22 cellular contexts compared by ENCODE assay signal in genomic region chrX:145623453-145623852, GRCh38.
"Had no signal": no experiment of that assay in that cellular context is flagged by ENCODE, and none has a peak within 500 bp of the region (broad histone marks: within the 10 kb centered on the region; RNA-seq: fewer than 3 reads in every experiment).

No MANE protein-coding gene starts in this region.

- H3K27me3 ChIP-seq: esophagus muscularis mucosa, foreskin keratinocyte, gastroesophageal sphincter, heart left ventricle, left lung had no signal

- H3K4me3 ChIP-seq: coronary artery, dorsolateral prefrontal cortex, esophagus muscularis mucosa, gastroesophageal sphincter, heart left ventricle, left lung, lower lobe of right lung, mucosa of descending colon had no signal

- H3K27me3 Mint-ChIP-seq: naive B cell had no signal

- H3K27ac ChIP-seq: coronary artery, dorsolateral prefrontal cortex, esophagus muscularis mucosa, foreskin keratinocyte, gastroesophageal sphincter, heart left ventricle, left lung, lower lobe of right lung had no signal

- H3K36me3 ChIP-seq: esophagus muscularis mucosa, gastroesophageal sphincter, heart left ventricle, left lung, lower lobe of right lung had no signal

- FAIRE-seq: endothelial cell of umbilical vein, frontal cortex, islet of Langerhans, keratinocyte had no signal

- H3K36me3 Mint-ChIP-seq: mesothelial cell of epicardium, naive B cell had no signal

- H3K4me1 ChIP-seq: esophagus muscularis mucosa, foreskin keratinocyte, gastroesophageal sphincter, heart left ventricle, left lung, lower lobe of right lung had no signal

- DNase-seq: dermis blood vessel endothelial cell; dorsolateral prefrontal cortex; effector CD4-positive, alpha-beta T cell; effector memory CD4-positive, alpha-beta T cell; foreskin keratinocyte; heart left ventricle; hippocampal formation; left cardiac atrium; left lung; left ventricle myocardium superior; lower lobe of right lung; mesenchymal stem cell; mucosa of descending colon; naive B cell had no signal

- H3K9me3 ChIP-seq: esophagus muscularis mucosa, gastroesophageal sphincter, heart left ventricle, left lung, lower lobe of right lung had no signal

- H3K4me1 Mint-ChIP-seq: mesothelial cell of epicardium, naive B cell had no signal

- H3K27ac Mint-ChIP-seq: mesothelial cell of epicardium, naive B cell had no signal

- H3K4me3 Mint-ChIP-seq: mesothelial cell of epicardium, naive B cell had no signal
